18 cellular contexts compared by ENCODE assay signal in genomic region chr1:159092398-159092760, GRCh38. TPM values are rescaled to one million over a fixed set of nuclear protein-coding genes. Genes with fewer than 3 reads are reported as not detected.
A peak's percentile ranks its signal among the peaks of the same experiment; 100 is the strongest.
DNase-seq lines count a peak whose midpoint lies in the region; ATAC-seq and TF ChIP-seq lines count a peak whose summit lies in the region.
"Had no signal": no experiment of that assay in that cellular context is flagged by ENCODE, and none has a peak within 500 bp of the region (broad histone marks: within the 10 kb centered on the region; RNA-seq: fewer than 3 reads in every experiment).

No MANE protein-coding gene starts in this region.

- intact Hi-C loops in MCF 10A (cut with micrococcal nuclease) (no loop called here), breast epithelium (cut with DNase I; ENCODE audit: low total_unique reads) (no loop called here), esophagus squamous epithelium (cut with DNase I) (no loop called here)

- CTCF ChIA-PET in MCF 10A (lab: Yijun Ruan, JAX) (interaction anchor here (0.8 to 1.4 kb wide), 3 partner anchors 14 to 943 kb away, joined by 3 to 5 read pairs (median 5); no protein-coding TSS in a partner anchor), T-cell (lab: Charles Lee) (no interaction called here)

- 32 to 37% methylated on average over 3 of the region's 3 CpGs for WGBS in esophagus squamous epithelium, 2 donors

- H3K27me3 Mint-ChIP-seq in MCF 10A (ENCODE audit: insufficient read depth, unreplicated experiment) (no peaks in the 10 kb centered on the region), T-cell (peaks cover 1 to 6% of the 10 kb centered on the region in 2 donors)
- H3K27me3 Mint-ChIP-seq: B cell had no signal

- H3K4me3 Mint-ChIP-seq in MCF 10A (ENCODE audit: unreplicated experiment) (no peak overlapping the region), T-cell (no peak overlapping the region)
- H3K4me3 Mint-ChIP-seq: B cell had no signal

- H3K27me3 ChIP-seq in breast epithelium: no peaks in the 10 kb centered on the region
- H3K27me3 ChIP-seq in esophagus squamous epithelium: no peaks in the 10 kb centered on the region
- H3K27me3 ChIP-seq in H7 (ENCODE audit: control insufficient read depth, insufficient read depth, low read length): no peaks in the 10 kb centered on the region
- H3K27me3 ChIP-seq: suprapubic skin had no signal

- POLR2A ChIA-PET in MCF 10A (lab: Yijun Ruan, JAX): interaction anchor here (0.6 to 1.1 kb wide), 5 partner anchors 21 to 1960 kb away, joined by 3 to 5 read pairs (median 3); partner anchors contain the start of gene IFI16
- POLR2A ChIA-PET in T-cell (lab: Charles Lee): interaction anchor here in 1 of 2 donors (0.5 kb wide), 1 partner anchor 24 kb away, joined by 4 read pairs; no protein-coding TSS in a partner anchor

- peak; percentile 65 for DNase-seq in MCF 10A (ENCODE audit: unreplicated experiment)
- DNase-seq in breast epithelium (ENCODE audit: low spot score in 2 of 2): no peak
- no peak for DNase-seq in T-cell
- no peak for DNase-seq in esophagus squamous epithelium (lab: John Stamatoyannopoulos, UW)
- no peak for DNase-seq in activated CD8-positive, alpha-beta memory T cell treated with anti-CD3 and anti-CD28 coated beads, Interleukin-2, amount 50 U/mL, for 4 hours
- DNase-seq in H7: no peak
- DNase-seq in AG20443 (ENCODE audit: low spot score): no peak
- DNase-seq: activated CD8-positive, alpha-beta memory T cell treated with anti-CD3 and anti-CD28 coated beads for 24 hours; activated effector memory CD4-positive, alpha-beta T cell treated with anti-CD3 and anti-CD28 coated beads, Interleukin-2, amount 50 U/mL, for 16 hours; NCI-H2029; NCI-H510A; stimulated activated CD4-positive, alpha-beta T cell treated with anti-CD3 and anti-CD28 coated beads, Interleukin-4, amount 100 ng/mL, for 1 hour had no signal

- TF ChIP-seq POLR2A in breast epithelium (IDR thresholded peaks at IDR 0.05) (no peak), esophagus squamous epithelium (IDR thresholded peaks at IDR 0.05) (no peak)

- peaks cover 32% of the 10 kb centered on the region for H3K4me1 Mint-ChIP-seq in MCF 10A (ENCODE audit: insufficient read depth, unreplicated experiment)
- H3K4me1 Mint-ChIP-seq in T-cell: peaks cover 0 to 31% (median 18%) of the 10 kb centered on the region in 3 donors

- no peaks in the 10 kb centered on the region for H3K9me3 ChIP-seq in breast epithelium
- no peaks in the 10 kb centered on the region for H3K9me3 ChIP-seq in esophagus squamous epithelium
- H3K9me3 ChIP-seq: suprapubic skin had no signal

- H3K27ac Mint-ChIP-seq in MCF 10A (ENCODE audit: low read depth, unreplicated experiment) (peak overlapping the region; percentile 61), T-cell (peak overlapping the region; percentile 1 to 84)
- H3K27ac Mint-ChIP-seq: B cell had no signal

- ATAC-seq in T-cell (replicated peaks in 1 of 4) (no peak), GM18520 (IDR thresholded peaks at IDR 0.05; ENCODE audit: unreplicated experiment) (no peak)

- no peaks in the 10 kb centered on the region for H3K4me1 ChIP-seq in breast epithelium
- H3K4me1 ChIP-seq in esophagus squamous epithelium: peaks cover 5 to 50% (median 22%) of the 10 kb centered on the region in 3 donors
- H3K4me1 ChIP-seq: parathyroid adenoma had no signal

- H3K27ac ChIP-seq in breast epithelium (no peak overlapping the region), esophagus squamous epithelium (peak overlapping the region; percentile 35 to 66 (median 47))
- H3K27ac ChIP-seq: coronary artery, parathyroid adenoma, suprapubic skin had no signal

- no TSS peak for BruUV-seq in MCF 10A (replicated peaks; lab: Mats Ljungman, UMichigan)

- H3K9me3 Mint-ChIP-seq in MCF 10A (ENCODE audit: unreplicated experiment): no peaks in the 10 kb centered on the region
- no peaks in the 10 kb centered on the region for H3K9me3 Mint-ChIP-seq in T-cell

- H3K36me3 Mint-ChIP-seq in MCF 10A (ENCODE audit: insufficient read depth, unreplicated experiment): no peaks in the 10 kb centered on the region
- H3K36me3 Mint-ChIP-seq in T-cell: no peaks in the 10 kb centered on the region

- H3K36me3 ChIP-seq in breast epithelium (no peaks in the 10 kb centered on the region), esophagus squamous epithelium (no peaks in the 10 kb centered on the region), H7 (replicated peaks; ENCODE audit: control insufficient read depth, insufficient read depth, low read length) (no peaks in the 10 kb centered on the region)
- H3K36me3 ChIP-seq: suprapubic skin had no signal

- no peak overlapping the region for H3K4me3 ChIP-seq in breast epithelium
- no peak overlapping the region for H3K4me3 ChIP-seq in esophagus squamous epithelium
- H3K4me3 ChIP-seq in H7 (ENCODE audit: insufficient read depth, low read depth, low read length): no peak overlapping the region
- H3K4me3 ChIP-seq: coronary artery, suprapubic skin had no signal

- no peak for TF ChIP-seq CTCF in MCF 10A (IDR thresholded peaks at IDR 0.05; ENCODE audit: unreplicated experiment)
- TF ChIP-seq CTCF in breast epithelium (IDR thresholded peaks at IDR 0.05): no peak
- TF ChIP-seq CTCF in esophagus squamous epithelium (IDR thresholded peaks at IDR 0.05): no peak

RNA-seq across cellular contexts. Expression of gene AIM2, which starts 15.8 kb away (rescaled TPM):
- total RNA-seq in MCF 10A (2022) (not detected in 2 replicates), breast epithelium (1 to 10 TPM in 1 of 3 donors, under 1 TPM in 2; 0.32 to 1.6 (median 0.73) TPM), T-cell (1 to 10 TPM; 2.1 to 7.1 (median 2.7) TPM), esophagus squamous epithelium (1 to 10 TPM in 2 of 4 donors, under 1 TPM in 2; 0.27 to 3.2 (median 1.1) TPM)
- total RNA-seq in H7 (2014; rRNA removed; shearing (Covaris generic)): 0.31 and 0.55 TPM in 2 replicates
- total RNA-seq: glomerular endothelial cell, suprapubic skin had no signal

Comparison
In these comparisons a context has a peak if more than half of its experiments do, and no peak if none do; other contexts are left out.
1. H3K27ac ChIP-seq: peak in esophagus squamous epithelium (4 of 4); none in breast epithelium (0 of 2).